ENCODE assay signal across 19 cellular contexts in the genomic region with DNA sequence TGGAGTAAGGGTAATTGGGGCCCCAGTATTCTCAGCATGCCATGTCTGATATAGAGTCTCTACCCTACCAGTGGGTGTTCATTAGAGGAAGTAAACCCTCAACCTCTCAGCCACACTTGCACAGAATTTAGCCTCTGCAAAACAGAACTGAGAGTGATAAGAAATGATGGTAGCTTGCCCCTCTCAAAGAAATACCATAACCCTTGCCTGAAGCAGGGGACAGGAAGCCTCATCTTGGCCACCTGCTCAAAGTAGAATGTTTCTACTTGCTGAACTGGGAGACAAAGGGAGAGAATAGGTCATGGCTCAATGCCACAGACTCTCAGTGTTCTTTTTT. TPM values are rescaled to one million over a fixed set of nuclear protein-coding genes. Genes with fewer than 3 reads are reported as not detected.
DNase-seq lines count a peak whose midpoint lies in the region; ATAC-seq, FAIRE-seq and TF ChIP-seq lines count a peak whose summit lies in the region.
"Had no signal": no experiment of that assay in that cellular context is flagged by ENCODE, and none has a peak within 500 bp of the region (broad histone marks: within the 10 kb centered on the region; RNA-seq: fewer than 3 reads in every experiment).

No MANE protein-coding gene starts in this region.

- TF ChIP-seq CTCF in GM12878 (IDR thresholded peaks at IDR 0.05 in 2 of 3, conservative IDR thresholded peaks at IDR 0.05 in 1 of 3; ENCODE audit: control insufficient read depth in 2 of 3, extremely low read depth in 1 of 3, insufficient read depth in 1 of 3, low read depth in 3 of 3, low read length in 3 of 3), result no peak
- no peak for TF ChIP-seq CTCF in coronary artery (IDR thresholded peaks at IDR 0.05)

- H2AFZ ChIP-seq in GM12878 (ENCODE audit: control insufficient read depth, low read depth, low read length), result no peak overlapping the region
- H2AFZ ChIP-seq: PC-9 had no signal

- H3K36me3 ChIP-seq in GM12878 (ENCODE audit: control insufficient read depth in 2 of 2, insufficient read depth in 2 of 2, low read length in 1 of 2), result no peaks in the 10 kb centered on the region

- in situ Hi-C loops in GM12878 (cut with MboI), result no loop called here

- H3K27ac ChIP-seq in GM12878 (ENCODE audit: control insufficient read depth, insufficient read depth), result no peak overlapping the region
- H3K27ac ChIP-seq in coronary artery, result no peak overlapping the region
- H3K27ac ChIP-seq: PC-9 had no signal

- H3K4me1 ChIP-seq in GM12878 (ENCODE audit: control insufficient read depth, insufficient read depth, low read length), result no peaks in the 10 kb centered on the region

- H3K9ac ChIP-seq in GM12878 (ENCODE audit: control insufficient read depth, insufficient read depth, low read length), result no peak overlapping the region
- H3K9ac ChIP-seq: SK-N-SH had no signal

- DNase-seq in GM12878 (ENCODE audit: low read depth, low spot score) (no peak), coronary artery (ENCODE audit: low spot score) (no peak), HuH-7 (ENCODE audit: low spot score) (no peak)
- DNase-seq: CD4-positive, CD25-positive, alpha-beta regulatory T cell; DMS79; NCI-H1417; NCI-H187; NCI-H69; PC-9; SIG-M5; SK-N-SH; T-helper 2 cell had no signal

- SMC1A ChIA-PET in GM12878 (lab: Charles Lee; ENCODE audit: uncharacterized antibody, unreplicated experiment), result no interaction called here

- H3K4me3 ChIP-seq in GM12878 (no peak overlapping the region), coronary artery (no peak overlapping the region)
- H3K4me3 ChIP-seq: PC-9 had no signal

- CTCF ChIA-PET in GM12878 (lab: Yijun Ruan, JAX), result no interaction called here

- POLR2A ChIA-PET in GM12878 (lab: Charles Lee), result no interaction called here

- no peak overlapping the region for H3K4me2 ChIP-seq in GM12878 (ENCODE audit: control insufficient read depth, insufficient read depth)
- H3K4me2 ChIP-seq: PC-9, SK-N-SH had no signal

- H4K20me1 ChIP-seq in GM12878 (ENCODE audit: control insufficient read depth, insufficient read depth), result no peaks in the 10 kb centered on the region

- ATAC-seq in GM18519 (IDR thresholded peaks at IDR 0.05; ENCODE audit: low FRiP score, unreplicated experiment) (peak; percentile 69), GM21360 (IDR thresholded peaks at IDR 0.05; ENCODE audit: unreplicated experiment) (peak; percentile 63), HG03442 (IDR thresholded peaks at IDR 0.05; ENCODE audit: unreplicated experiment) (peak; percentile 60), GM12878 (peak; percentile 17; the same call in 1 of the 3 replicates), GM18873 (IDR thresholded peaks at IDR 0.05; ENCODE audit: low FRiP score, unreplicated experiment) (no peak), GM21825 (IDR thresholded peaks at IDR 0.05; ENCODE audit: unreplicated experiment) (no peak)

- TF ChIP-seq POLR2A in GM12878 (IDR thresholded peaks at IDR 0.05; ENCODE audit: low read depth, low read length), result no peak

- no peaks in the 10 kb centered on the region for H3K79me2 ChIP-seq in GM12878 (ENCODE audit: control insufficient read depth, insufficient read depth, low read length)

- FAIRE-seq in GM12878 (lab: Jason Lieb, UNC), result no peak
- FAIRE-seq: GM12891 had no signal

- intact Hi-C loops in GM12878 (cut with micrococcal nuclease; ENCODE audit: unreplicated experiment), result no loop called here

- no peaks in the 10 kb centered on the region for H3K27me3 ChIP-seq in GM12878 (replicated peaks in 1 of 2; ENCODE audit: control insufficient read depth in 2 of 2, insufficient read depth in 2 of 2, low read length in 1 of 2)

- RAD21 ChIA-PET in GM12878 (lab: Charles Lee; ENCODE audit: unreplicated experiment), result no interaction called here

- no peak for TF ChIP-seq EP300 in GM12878 (IDR thresholded peaks at IDR 0.05; ENCODE audit: borderline replicate concordance in 1 of 2, control insufficient read depth in 1 of 2, low read depth in 2 of 2, low read length in 2 of 2)

- no TSS peak for BruUV-seq in GM12878 (replicated peaks; lab: Mats Ljungman, UMichigan)

- no peaks in the 10 kb centered on the region for H3K9me3 ChIP-seq in GM12878 (replicated peaks; ENCODE audit: control insufficient read depth, insufficient read depth, low read length)
- H3K9me3 ChIP-seq: SK-N-SH had no signal

- no peak for TF ChIP-seq RAD21 in GM12878 (IDR thresholded peaks at IDR 0.05; ENCODE audit: insufficient read depth, low read depth, low read length)

TF ChIP-seq in GM12878, 131 proteins besides CTCF, POLR2A, EP300 and RAD21:
- TF ChIP-seq E4F1 (IDR thresholded peaks at IDR 0.05; ENCODE audit: borderline replicate concordance, partially characterized antibody), result no peak
- TF ChIP-seq MLLT1 (IDR thresholded peaks at IDR 0.05), result no peak
- TF ChIP-seq RCOR1 (conservative IDR thresholded peaks at IDR 0.05; ENCODE audit: low read depth, low read length), result no peak
- no peak for TF ChIP-seq POLR2AphosphoS2 (IDR thresholded peaks at IDR 0.05; ENCODE audit: low read depth, low read length)
- no peak for TF ChIP-seq SMAD1 (IDR thresholded peaks at IDR 0.05; ENCODE audit: low read depth, partially characterized antibody)
- TF ChIP-seq NFXL1 (IDR thresholded peaks at IDR 0.05; ENCODE audit: borderline replicate concordance), result no peak
- TF ChIP-seq, protein P1, sequence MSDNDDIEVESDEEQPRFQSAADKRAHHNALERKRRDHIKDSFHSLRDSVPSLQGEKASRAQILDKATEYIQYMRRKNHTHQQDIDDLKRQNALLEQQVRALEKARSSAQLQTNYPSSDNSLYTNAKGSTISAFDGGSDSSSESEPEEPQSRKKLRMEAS (IDR thresholded peaks at IDR 0.05; ENCODE audit: low read depth, low read length), result no peak

RNA-seq across cellular contexts. Expression of gene SPTLC3, which starts 33.7 kb away (rescaled TPM):
- total RNA-seq in GM12878 (2013; cell fraction: nucleolus; rRNA removed), result 0.07 and 0.10 TPM in 2 replicates
- total RNA-seq in GM12878 (2014; rRNA removed), result 0.06 and 0.11 TPM in 2 replicates
- total RNA-seq in GM12878 (2014; rRNA removed; fragmentation: Illumina TruSeq; extraction: Trizol), result not detected in 2 replicates
- total RNA-seq in GM12878 (2021), result 0.05 TPM in 1 of 2 replicates, not detected in the other
- polyA plus RNA-seq in GM12878 (2011; ENCODE audit: low read depth), result not detected
- polyA plus RNA-seq in GM12878 (2011; rRNA removed), result 0.04 and 0.06 TPM in 2 replicates
- 0.02 TPM in 1 of 2 replicates, not detected in the other for polyA plus RNA-seq in GM12878 (2011; cell fraction: cytosol; rRNA removed)
- polyA plus RNA-seq in GM12878 (2011; cell fraction: nucleus; rRNA removed), result not detected in 2 replicates
- 0.01 TPM in 1 of 2 replicates, not detected in the other for polyA plus RNA-seq in GM12878 (2012)
- 0.05 TPM in 1 of 2 replicates, not detected in the other for polyA plus RNA-seq in GM12878 (2014; fragmentation: Illumina TruSeq; extraction: Trizol)
- polyA plus RNA-seq in GM12878 (2014; fragmentation: Nextera tagmentation; extraction: Ambion mirVana), result not detected
- 0.29 TPM in 1 of 2 replicates, not detected in the other for polyA plus RNA-seq in GM12878 (2014; rRNA removed)
- polyA plus RNA-seq in GM12878 (2016; fragmentation: Nextera tagmentation; extraction: Ambion mirVana), result not detected
- polyA minus RNA-seq in GM12878 (2011; rRNA and poly(A)+ RNA removed), result 0.05 and 0.07 TPM in 2 replicates
- polyA minus RNA-seq in GM12878 (2011; cell fraction: cytosol; rRNA and poly(A)+ RNA removed), result not detected in 2 replicates
- polyA minus RNA-seq in GM12878 (2011; cell fraction: nucleus; rRNA and poly(A)+ RNA removed), result not detected in 2 replicates
- polyA plus RNA-seq: IgD-negative memory B cell had no signal

Comparison
In these comparisons a context has a peak if more than half of its experiments do, and no peak if none do; other contexts are left out.
1. ATAC-seq: peak in GM18519 (single experiment), GM21360 (single experiment), HG03442 (single experiment) and GM12878 (single experiment); none in GM18873 (single experiment) and GM21825 (single experiment).